Comparison of ENCODE assay signal across 8 cellular contexts in genomic region chr1:161082996-161083742, GRCh38. TPM values are rescaled to one million over a fixed set of nuclear protein-coding genes. Genes with fewer than 3 reads are reported as not detected.
DNase-seq lines count a peak whose midpoint lies in the region; ATAC-seq and TF ChIP-seq lines count a peak whose summit lies in the region.

No MANE protein-coding gene starts in this region.

- no peaks in the 10 kb centered on the region for H3K79me2 ChIP-seq in GM23338 (replicated peaks; ENCODE audit: insufficient read depth)

- no peaks in the 10 kb centered on the region for H4K20me1 ChIP-seq in GM23338 (replicated peaks; ENCODE audit: insufficient read depth)

- no peaks in the 10 kb centered on the region; the same call in 1 of the 2 replicates for H3K4me1 ChIP-seq in HEK293 (ENCODE audit: control insufficient read depth, insufficient read depth, low read length)
- H3K4me1 ChIP-seq in skeletal muscle satellite cell (ENCODE audit: control insufficient read depth, insufficient read depth, low read length) = peaks cover 47% of the 10 kb centered on the region
- peaks cover 16% of the 10 kb centered on the region for H3K4me1 ChIP-seq in GM23338 (ENCODE audit: insufficient read depth)

- H3K4me2 ChIP-seq in skeletal muscle satellite cell (ENCODE audit: low read length) (peak overlapping the region; percentile 39), GM23338 (no peak overlapping the region)

- H3K4me1 Mint-ChIP-seq in GM23338 = peaks cover 19% of the 10 kb centered on the region

- TF ChIP-seq CTCF in HEK293 (tag by site-specific recombination; IDR thresholded peaks at IDR 0.05) (no peak), GM23338 (conservative IDR thresholded peaks at IDR 0.05; ENCODE audit: low read depth in 2 of 2) (no peak)

- no peak overlapping the region for H2AFZ ChIP-seq in GM23338

- H3K27ac Mint-ChIP-seq in GM23338 = no peak overlapping the region

- DNase-seq in glomerular visceral epithelial cell (ENCODE audit: extremely low spot score) = peak; percentile 90
- DNase-seq in NCI-H2107 (lab: John Stamatoyannopoulos, UW) = no peak
- no peak for DNase-seq in GM23338 (ENCODE audit: low spot score)

- peaks cover 5% of the 10 kb centered on the region; the same call in 1 of the 2 replicates for H3F3A ChIP-seq in GM23338 (replicated peaks; ENCODE audit: low read depth)

- CTCF ChIA-PET in HEK293 (lab: Yijun Ruan, JAX) = interaction anchor here (0.8 to 2.0 kb wide), 3 partner anchors 14 to 131 kb away, joined by 4 to 7 read pairs (median 6); no protein-coding TSS in a partner anchor

- H3K36me3 ChIP-seq in HEK293 (ENCODE audit: control insufficient read depth in 2 of 2, insufficient read depth in 1 of 2, low read length in 2 of 2) (no peaks in the 10 kb centered on the region), skeletal muscle satellite cell (ENCODE audit: insufficient read depth, low read length) (no peaks in the 10 kb centered on the region), GM23338 (ENCODE audit: insufficient read depth) (no peaks in the 10 kb centered on the region)

- no peak overlapping the region for H3K4me3 ChIP-seq in HEK293 (ENCODE audit: low read depth, low read length)
- H3K4me3 ChIP-seq in skeletal muscle satellite cell (ENCODE audit: low read length) = no peak overlapping the region
- H3K4me3 ChIP-seq in GM23338 = no peak overlapping the region

- no peaks in the 10 kb centered on the region for H3K9me3 ChIP-seq in HEK293 (ENCODE audit: control insufficient read depth, insufficient read depth, low read depth, low read length)
- H3K9me3 ChIP-seq in skeletal muscle satellite cell (replicated peaks; ENCODE audit: low read length) = no peaks in the 10 kb centered on the region

- POLR2A ChIA-PET in HEK293 (lab: Yijun Ruan, JAX) = interaction anchor here (0.6 to 1.0 kb wide), 3 partner anchors 14 to 62 kb away, joined by 3 to 8 read pairs (median 3); partner anchors contain the start of gene F11R

- H3K9me3 Mint-ChIP-seq in GM23338 = no peaks in the 10 kb centered on the region; the same call in 2 of the 3 replicates

- ATAC-seq in SK-N-SH treated with all-trans-retinoic acid at 6 μM for 48 hours = peak; percentile 87
- ATAC-seq in GM18870 (IDR thresholded peaks at IDR 0.05; ENCODE audit: unreplicated experiment) = no peak
- ATAC-seq in GM23338 = no peak
- ATAC-seq in HG02885 (IDR thresholded peaks at IDR 0.05; ENCODE audit: poor library complexity, unreplicated experiment) = no peak

- peaks cover 18% of the 10 kb centered on the region for H3K27me3 Mint-ChIP-seq in GM23338 (ENCODE audit: insufficient read depth, low read depth, poor library complexity)

- no peaks in the 10 kb centered on the region; the same call in 2 of the 3 replicates for H3K36me3 Mint-ChIP-seq in GM23338 (ENCODE audit: low read depth)

- peak overlapping the region; percentile 18; the same call in 1 of the 2 replicates for H3K27ac ChIP-seq in HEK293 (ENCODE audit: extremely low read depth, low read depth, low read length)
- no peak overlapping the region for H3K27ac ChIP-seq in GM23338 (ENCODE audit: low read depth)

- peak overlapping the region; percentile 53 for H3K9ac ChIP-seq in skeletal muscle satellite cell (ENCODE audit: low read depth, low read length)

- H3K27me3 ChIP-seq in skeletal muscle satellite cell (ENCODE audit: control insufficient read depth, insufficient read depth, low read length) (no peaks in the 10 kb centered on the region), GM23338 (ENCODE audit: insufficient read depth) (no peaks in the 10 kb centered on the region)

- no peak overlapping the region for H3K4me3 Mint-ChIP-seq in GM23338

- H3K9me2 ChIP-seq in GM23338 (ENCODE audit: insufficient read depth) = peaks cover 5% of the 10 kb centered on the region

TF ChIP-seq in HEK293, 187 proteins besides CTCF, POLR2A, EP300 and RAD21 (continues in another document):
- no peak for TF ChIP-seq SALL2 (tag by site-specific recombination; IDR thresholded peaks at IDR 0.05; ENCODE audit: borderline replicate concordance)
- TF ChIP-seq ZNF560 (tag by site-specific recombination; IDR thresholded peaks at IDR 0.05; ENCODE audit: borderline replicate concordance) = no peak
- TF ChIP-seq KLF17 (tag by site-specific recombination; IDR thresholded peaks at IDR 0.05) = peak; percentile 94
- peak; percentile 90 for TF ChIP-seq ZNF335 (tag by site-specific recombination; conservative IDR thresholded peaks at IDR 0.05)

TF ChIP-seq in SK-N-SH treated with all-trans-retinoic acid at 6 μM for 48 hours, 23 proteins besides CTCF, POLR2A, EP300 and RAD21 (continues in another document):
- TF ChIP-seq OSR1 (CRISPR knock-in tag; IDR thresholded peaks at IDR 0.05) = no peak
- TF ChIP-seq PATZ1 (CRISPR knock-in tag; IDR thresholded peaks at IDR 0.05; ENCODE audit: borderline replicate concordance) = no peak
- no peak for TF ChIP-seq ZNF8 (CRISPR knock-in tag; IDR thresholded peaks at IDR 0.05)

TF ChIP-seq in GM23338, 12 proteins besides CTCF, POLR2A, EP300 and RAD21 (continues in another document):
- no peak for TF ChIP-seq EZH2phosphoT487 (IDR thresholded peaks at IDR 0.05; ENCODE audit: unreplicated experiment)
- no peak for TF ChIP-seq ZNF462 (CRISPR knock-in tag; IDR thresholded peaks at IDR 0.05)

RNA-seq across cellular contexts. Expression of gene NECTIN4, which starts 6.2 kb away (rescaled TPM):
- total RNA-seq in skeletal muscle satellite cell (2012; rRNA removed) = 0.25 and 0.66 TPM in 2 replicates
- not detected in 2 replicates for total RNA-seq in GM23338 (2014; rRNA removed; shearing (Covaris generic))
- 0.16 and 0.42 TPM in 2 replicates for polyA plus RNA-seq in GM23338 (2016; fragmentation: Nextera tagmentation; extraction: Ambion mirVana)

RNA-seq across cellular contexts. Expression of gene ARHGAP30, which starts 13.5 kb away (rescaled TPM):
- not detected in 2 replicates for total RNA-seq in skeletal muscle satellite cell (2012; rRNA removed)
- 0.19 TPM in 1 of 2 replicates, not detected in the other for total RNA-seq in GM23338 (2014; rRNA removed; shearing (Covaris generic))
- 0.45 and 1.0 TPM in 2 replicates for polyA plus RNA-seq in GM23338 (2016; fragmentation: Nextera tagmentation; extraction: Ambion mirVana)

RNA-seq across cellular contexts. Expression of gene KLHDC9, which starts 15.0 kb away (rescaled TPM):
- 0.22 TPM in 1 of 2 replicates, not detected in the other for total RNA-seq in skeletal muscle satellite cell (2012; rRNA removed)
- 5.6 and 6.3 TPM in 2 replicates for total RNA-seq in GM23338 (2014; rRNA removed; shearing (Covaris generic))
- polyA plus RNA-seq in GM23338 (2016; fragmentation: Nextera tagmentation; extraction: Ambion mirVana) = 6.6 and 7.2 TPM in 2 replicates

RNA-seq across cellular contexts. Expression of gene PFDN2, which starts 34.7 kb away (rescaled TPM):
- total RNA-seq in skeletal muscle satellite cell (2012; rRNA removed) = 44.4 and 52.0 TPM in 2 replicates
- 19.7 and 45.6 TPM in 2 replicates for total RNA-seq in GM23338 (2014; rRNA removed; shearing (Covaris generic))
- 352 and 395 TPM in 2 replicates for polyA plus RNA-seq in GM23338 (2016; fragmentation: Nextera tagmentation; extraction: Ambion mirVana)

RNA-seq across cellular contexts. Expression of gene NIT1, which starts 34.7 kb away (rescaled TPM):
- total RNA-seq in skeletal muscle satellite cell (2012; rRNA removed) = 18.5 and 19.9 TPM in 2 replicates
- total RNA-seq in GM23338 (2014; rRNA removed; shearing (Covaris generic)) = 29.7 and 35.9 TPM in 2 replicates
- 38.0 and 43.0 TPM in 2 replicates for polyA plus RNA-seq in GM23338 (2016; fragmentation: Nextera tagmentation; extraction: Ambion mirVana)

Comparison
In these comparisons a context has a peak if more than half of its experiments do, and no peak if none do; other contexts are left out.
1. Of the 2 proteins assayed by ChIP-seq in both HEK293 and SK-N-SH treated with all-trans-retinoic acid at 6 μM for 48 hours: peak only in HEK293: PATZ1; only in SK-N-SH treated with all-trans-retinoic acid at 6 μM for 48 hours: none; in both: none; in neither: 1.